1 cellular context compared by ENCODE assay signal in genomic region chr1:145927073-145927886, GRCh38.
A peak's percentile ranks its signal among the peaks of the same experiment; 100 is the strongest.
TF ChIP-seq lines count a peak whose summit lies in the region.

RBM8A (minus strand) TSS chr1:145927484; CDS start chr1:145927426, 58 bp downstream.

TF ChIP-seq in K562, 482 proteins besides CTCF, POLR2A, EP300 and RAD21 (continued from another document and continues in another):
- TF ChIP-seq, protein P1, sequence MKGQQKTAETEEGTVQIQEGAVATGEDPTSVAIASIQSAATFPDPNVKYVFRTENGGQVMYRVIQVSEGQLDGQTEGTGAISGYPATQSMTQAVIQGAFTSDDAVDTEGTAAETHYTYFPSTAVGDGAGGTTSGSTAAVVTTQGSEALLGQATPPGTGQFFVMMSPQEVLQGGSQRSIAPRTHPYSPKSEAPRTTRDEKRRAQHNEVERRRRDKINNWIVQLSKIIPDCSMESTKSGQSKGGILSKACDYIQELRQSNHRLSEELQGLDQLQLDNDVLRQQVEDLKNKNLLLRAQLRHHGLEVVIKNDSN (CRISPR knock-in tag; IDR thresholded peaks at IDR 0.05) = no peak
- TF ChIP-seq TRIM25 (IDR thresholded peaks at IDR 0.05; ENCODE audit: borderline replicate concordance) (peak; percentile 66; the same call in 1 of the 2 replicates), TCF7 (IDR thresholded peaks at IDR 0.05; ENCODE audit: borderline replicate concordance) (0 out of 2 replicates have a peak, but pooled peaks have one; percentile 31), POLR2G (IDR thresholded peaks at IDR 0.05; ENCODE audit: low read depth, low read length) (peak; percentile 88), GABPB1 (CRISPR knock-in tag; IDR thresholded peaks at IDR 0.05) (peak; percentile 93), GATAD2A (IDR thresholded peaks at IDR 0.05) (0 out of 2 replicates have a peak, but pooled peaks have one; percentile 12), ZNF766 (CRISPR knock-in tag; conservative IDR thresholded peaks at IDR 0.05) (0 out of 2 replicates have a peak, but pooled peaks have one; percentile 73), ZNF165 (CRISPR knock-in tag; IDR thresholded peaks at IDR 0.05; ENCODE audit: borderline replicate concordance) (no peak), SRSF1 (IDR thresholded peaks at IDR 0.05; ENCODE audit: low read depth, low read length) (no peak), CREM (IDR thresholded peaks at IDR 0.05; ENCODE audit: low read depth) (peak; percentile 94), NR2C1 (IDR thresholded peaks at IDR 0.05) (peak; percentile 99), NR2C1 (tag; IDR thresholded peaks at IDR 0.05) (peak; percentile 99), KDM5B (IDR thresholded peaks at IDR 0.05; ENCODE audit: insufficient replicate concordance, low read depth, low read length) (peak; percentile 97), SP1 (CRISPR knock-in tag; IDR thresholded peaks at IDR 0.05) (peak; percentile 82), ASH1L (IDR thresholded peaks at IDR 0.05; ENCODE audit: borderline replicate concordance, low read depth, partially characterized antibody) (peak; percentile 59), ZNF408 (CRISPR knock-in tag; IDR thresholded peaks at IDR 0.05; ENCODE audit: low read depth) (no peak), ZBTB7A (IDR thresholded peaks at IDR 0.05; ENCODE audit: borderline replicate concordance, control insufficient read depth, low read depth, low read length) (no peak), CHD1 (IDR thresholded peaks at IDR 0.05; ENCODE audit: low read length) (peak; percentile 87), ZMIZ1 (IDR thresholded peaks at IDR 0.05; ENCODE audit: low read depth in 2 of 2, low read length in 2 of 2) (peak in 1 of 2 experiments; percentile 61; a peak in 1 of 4 replicates), SIN3B (IDR thresholded peaks at IDR 0.05; ENCODE audit: low read depth) (peak; percentile 97), MIER1 (IDR thresholded peaks at IDR 0.05; ENCODE audit: low read depth) (peak; percentile 71; the same call in 1 of the 2 replicates), NFYB (IDR thresholded peaks at IDR 0.05; ENCODE audit: extremely low read depth, insufficient read length) (peak; percentile 49), HDAC1 (IDR thresholded peaks at IDR 0.05) (peak in 1 of 2 experiments; percentile 98; a peak in 2 of 4 replicates), ZNF561 (CRISPR knock-in tag; conservative IDR thresholded peaks at IDR 0.05) (no peak), KDM1A (IDR thresholded peaks at IDR 0.05) (no peak), ZEB2 (IDR thresholded peaks at IDR 0.05) (0 out of 2 replicates have a peak, but pooled peaks have one; percentile 15), MLX (CRISPR knock-in tag; conservative IDR thresholded peaks at IDR 0.05) (0 out of 4 replicates have a peak, but pooled peaks of 1 of the 2 experiments have one; percentile 58)
- TF ChIP-seq, protein P2, sequence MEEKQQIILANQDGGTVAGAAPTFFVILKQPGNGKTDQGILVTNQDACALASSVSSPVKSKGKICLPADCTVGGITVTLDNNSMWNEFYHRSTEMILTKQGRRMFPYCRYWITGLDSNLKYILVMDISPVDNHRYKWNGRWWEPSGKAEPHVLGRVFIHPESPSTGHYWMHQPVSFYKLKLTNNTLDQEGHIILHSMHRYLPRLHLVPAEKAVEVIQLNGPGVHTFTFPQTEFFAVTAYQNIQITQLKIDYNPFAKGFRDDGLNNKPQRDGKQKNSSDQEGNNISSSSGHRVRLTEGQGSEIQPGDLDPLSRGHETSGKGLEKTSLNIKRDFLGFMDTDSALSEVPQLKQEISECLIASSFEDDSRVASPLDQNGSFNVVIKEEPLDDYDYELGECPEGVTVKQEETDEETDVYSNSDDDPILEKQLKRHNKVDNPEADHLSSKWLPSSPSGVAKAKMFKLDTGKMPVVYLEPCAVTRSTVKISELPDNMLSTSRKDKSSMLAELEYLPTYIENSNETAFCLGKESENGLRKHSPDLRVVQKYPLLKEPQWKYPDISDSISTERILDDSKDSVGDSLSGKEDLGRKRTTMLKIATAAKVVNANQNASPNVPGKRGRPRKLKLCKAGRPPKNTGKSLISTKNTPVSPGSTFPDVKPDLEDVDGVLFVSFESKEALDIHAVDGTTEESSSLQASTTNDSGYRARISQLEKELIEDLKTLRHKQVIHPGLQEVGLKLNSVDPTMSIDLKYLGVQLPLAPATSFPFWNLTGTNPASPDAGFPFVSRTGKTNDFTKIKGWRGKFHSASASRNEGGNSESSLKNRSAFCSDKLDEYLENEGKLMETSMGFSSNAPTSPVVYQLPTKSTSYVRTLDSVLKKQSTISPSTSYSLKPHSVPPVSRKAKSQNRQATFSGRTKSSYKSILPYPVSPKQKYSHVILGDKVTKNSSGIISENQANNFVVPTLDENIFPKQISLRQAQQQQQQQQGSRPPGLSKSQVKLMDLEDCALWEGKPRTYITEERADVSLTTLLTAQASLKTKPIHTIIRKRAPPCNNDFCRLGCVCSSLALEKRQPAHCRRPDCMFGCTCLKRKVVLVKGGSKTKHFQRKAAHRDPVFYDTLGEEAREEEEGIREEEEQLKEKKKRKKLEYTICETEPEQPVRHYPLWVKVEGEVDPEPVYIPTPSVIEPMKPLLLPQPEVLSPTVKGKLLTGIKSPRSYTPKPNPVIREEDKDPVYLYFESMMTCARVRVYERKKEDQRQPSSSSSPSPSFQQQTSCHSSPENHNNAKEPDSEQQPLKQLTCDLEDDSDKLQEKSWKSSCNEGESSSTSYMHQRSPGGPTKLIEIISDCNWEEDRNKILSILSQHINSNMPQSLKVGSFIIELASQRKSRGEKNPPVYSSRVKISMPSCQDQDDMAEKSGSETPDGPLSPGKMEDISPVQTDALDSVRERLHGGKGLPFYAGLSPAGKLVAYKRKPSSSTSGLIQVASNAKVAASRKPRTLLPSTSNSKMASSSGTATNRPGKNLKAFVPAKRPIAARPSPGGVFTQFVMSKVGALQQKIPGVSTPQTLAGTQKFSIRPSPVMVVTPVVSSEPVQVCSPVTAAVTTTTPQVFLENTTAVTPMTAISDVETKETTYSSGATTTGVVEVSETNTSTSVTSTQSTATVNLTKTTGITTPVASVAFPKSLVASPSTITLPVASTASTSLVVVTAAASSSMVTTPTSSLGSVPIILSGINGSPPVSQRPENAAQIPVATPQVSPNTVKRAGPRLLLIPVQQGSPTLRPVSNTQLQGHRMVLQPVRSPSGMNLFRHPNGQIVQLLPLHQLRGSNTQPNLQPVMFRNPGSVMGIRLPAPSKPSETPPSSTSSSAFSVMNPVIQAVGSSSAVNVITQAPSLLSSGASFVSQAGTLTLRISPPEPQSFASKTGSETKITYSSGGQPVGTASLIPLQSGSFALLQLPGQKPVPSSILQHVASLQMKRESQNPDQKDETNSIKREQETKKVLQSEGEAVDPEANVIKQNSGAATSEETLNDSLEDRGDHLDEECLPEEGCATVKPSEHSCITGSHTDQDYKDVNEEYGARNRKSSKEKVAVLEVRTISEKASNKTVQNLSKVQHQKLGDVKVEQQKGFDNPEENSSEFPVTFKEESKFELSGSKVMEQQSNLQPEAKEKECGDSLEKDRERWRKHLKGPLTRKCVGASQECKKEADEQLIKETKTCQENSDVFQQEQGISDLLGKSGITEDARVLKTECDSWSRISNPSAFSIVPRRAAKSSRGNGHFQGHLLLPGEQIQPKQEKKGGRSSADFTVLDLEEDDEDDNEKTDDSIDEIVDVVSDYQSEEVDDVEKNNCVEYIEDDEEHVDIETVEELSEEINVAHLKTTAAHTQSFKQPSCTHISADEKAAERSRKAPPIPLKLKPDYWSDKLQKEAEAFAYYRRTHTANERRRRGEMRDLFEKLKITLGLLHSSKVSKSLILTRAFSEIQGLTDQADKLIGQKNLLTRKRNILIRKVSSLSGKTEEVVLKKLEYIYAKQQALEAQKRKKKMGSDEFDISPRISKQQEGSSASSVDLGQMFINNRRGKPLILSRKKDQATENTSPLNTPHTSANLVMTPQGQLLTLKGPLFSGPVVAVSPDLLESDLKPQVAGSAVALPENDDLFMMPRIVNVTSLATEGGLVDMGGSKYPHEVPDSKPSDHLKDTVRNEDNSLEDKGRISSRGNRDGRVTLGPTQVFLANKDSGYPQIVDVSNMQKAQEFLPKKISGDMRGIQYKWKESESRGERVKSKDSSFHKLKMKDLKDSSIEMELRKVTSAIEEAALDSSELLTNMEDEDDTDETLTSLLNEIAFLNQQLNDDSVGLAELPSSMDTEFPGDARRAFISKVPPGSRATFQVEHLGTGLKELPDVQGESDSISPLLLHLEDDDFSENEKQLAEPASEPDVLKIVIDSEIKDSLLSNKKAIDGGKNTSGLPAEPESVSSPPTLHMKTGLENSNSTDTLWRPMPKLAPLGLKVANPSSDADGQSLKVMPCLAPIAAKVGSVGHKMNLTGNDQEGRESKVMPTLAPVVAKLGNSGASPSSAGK (IDR thresholded peaks at IDR 0.05) = peak; percentile 90
- TF ChIP-seq, protein P3, sequence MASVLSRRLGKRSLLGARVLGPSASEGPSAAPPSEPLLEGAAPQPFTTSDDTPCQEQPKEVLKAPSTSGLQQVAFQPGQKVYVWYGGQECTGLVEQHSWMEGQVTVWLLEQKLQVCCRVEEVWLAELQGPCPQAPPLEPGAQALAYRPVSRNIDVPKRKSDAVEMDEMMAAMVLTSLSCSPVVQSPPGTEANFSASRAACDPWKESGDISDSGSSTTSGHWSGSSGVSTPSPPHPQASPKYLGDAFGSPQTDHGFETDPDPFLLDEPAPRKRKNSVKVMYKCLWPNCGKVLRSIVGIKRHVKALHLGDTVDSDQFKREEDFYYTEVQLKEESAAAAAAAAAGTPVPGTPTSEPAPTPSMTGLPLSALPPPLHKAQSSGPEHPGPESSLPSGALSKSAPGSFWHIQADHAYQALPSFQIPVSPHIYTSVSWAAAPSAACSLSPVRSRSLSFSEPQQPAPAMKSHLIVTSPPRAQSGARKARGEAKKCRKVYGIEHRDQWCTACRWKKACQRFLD (CRISPR knock-in tag; IDR thresholded peaks at IDR 0.05) = peak; percentile 73
- TF ChIP-seq, protein P4, sequence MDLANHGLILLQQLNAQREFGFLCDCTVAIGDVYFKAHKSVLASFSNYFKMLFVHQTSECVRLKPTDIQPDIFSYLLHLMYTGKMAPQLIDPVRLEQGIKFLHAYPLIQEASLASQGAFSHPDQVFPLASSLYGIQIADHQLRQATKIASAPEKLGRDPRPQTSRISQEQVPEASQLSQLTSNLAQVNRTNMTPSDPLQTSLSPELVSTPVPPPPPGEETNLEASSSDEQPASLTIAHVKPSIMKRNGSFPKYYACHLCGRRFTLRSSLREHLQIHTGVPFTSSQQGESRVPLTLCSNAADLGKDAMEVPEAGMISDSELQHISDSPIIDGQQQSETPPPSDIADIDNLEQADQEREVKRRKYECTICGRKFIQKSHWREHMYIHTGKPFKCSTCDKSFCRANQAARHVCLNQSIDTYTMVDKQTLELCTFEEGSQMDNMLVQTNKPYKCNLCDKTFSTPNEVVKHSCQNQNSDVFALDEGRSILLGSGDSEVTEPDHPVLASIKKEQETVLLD (IDR thresholded peaks at IDR 0.05) = peak; percentile 66; the same call in 1 of the 2 replicates
- TF ChIP-seq, protein P5, sequence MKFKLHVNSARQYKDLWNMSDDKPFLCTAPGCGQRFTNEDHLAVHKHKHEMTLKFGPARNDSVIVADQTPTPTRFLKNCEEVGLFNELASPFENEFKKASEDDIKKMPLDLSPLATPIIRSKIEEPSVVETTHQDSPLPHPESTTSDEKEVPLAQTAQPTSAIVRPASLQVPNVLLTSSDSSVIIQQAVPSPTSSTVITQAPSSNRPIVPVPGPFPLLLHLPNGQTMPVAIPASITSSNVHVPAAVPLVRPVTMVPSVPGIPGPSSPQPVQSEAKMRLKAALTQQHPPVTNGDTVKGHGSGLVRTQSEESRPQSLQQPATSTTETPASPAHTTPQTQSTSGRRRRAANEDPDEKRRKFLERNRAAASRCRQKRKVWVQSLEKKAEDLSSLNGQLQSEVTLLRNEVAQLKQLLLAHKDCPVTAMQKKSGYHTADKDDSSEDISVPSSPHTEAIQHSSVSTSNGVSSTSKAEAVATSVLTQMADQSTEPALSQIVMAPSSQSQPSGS (CRISPR knock-in tag; IDR thresholded peaks at IDR 0.05) = no peak
- TF ChIP-seq, protein P6, sequence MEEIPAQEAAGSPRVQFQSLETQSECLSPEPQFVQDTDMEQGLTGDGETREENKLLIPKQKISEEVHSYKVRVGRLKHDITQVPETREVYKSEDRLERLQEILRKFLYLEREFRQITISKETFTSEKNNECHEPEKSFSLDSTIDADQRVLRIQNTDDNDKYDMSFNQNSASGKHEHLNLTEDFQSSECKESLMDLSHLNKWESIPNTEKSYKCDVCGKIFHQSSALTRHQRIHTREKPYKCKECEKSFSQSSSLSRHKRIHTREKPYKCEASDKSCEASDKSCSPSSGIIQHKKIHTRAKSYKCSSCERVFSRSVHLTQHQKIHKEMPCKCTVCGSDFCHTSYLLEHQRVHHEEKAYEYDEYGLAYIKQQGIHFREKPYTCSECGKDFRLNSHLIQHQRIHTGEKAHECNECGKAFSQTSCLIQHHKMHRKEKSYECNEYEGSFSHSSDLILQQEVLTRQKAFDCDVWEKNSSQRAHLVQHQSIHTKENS (CRISPR knock-in tag; IDR thresholded peaks at IDR 0.05) = no peak
